ENCODE assay signal across 1 cellular context in genomic region chr1:183783896-183784637, GRCh38.
TF ChIP-seq lines count a peak whose summit lies in the region.

No MANE protein-coding gene starts in this region.

TF ChIP-seq in HepG2, 621 proteins besides CTCF, POLR2A, EP300 and RAD21:
- no peak for TF ChIP-seq LBX2 (CRISPR knock-in tag; IDR thresholded peaks at IDR 0.05; ENCODE audit: borderline replicate concordance)
- no peak for TF ChIP-seq ZEB1 (IDR thresholded peaks at IDR 0.05; ENCODE audit: insufficient replicate concordance, low read depth)
- no peak for TF ChIP-seq SSRP1 (CRISPR knock-in tag; IDR thresholded peaks at IDR 0.05)
- no peak for TF ChIP-seq MNT (IDR thresholded peaks at IDR 0.05)
